12 cellular contexts compared by ENCODE assay signal in the genomic region with DNA sequence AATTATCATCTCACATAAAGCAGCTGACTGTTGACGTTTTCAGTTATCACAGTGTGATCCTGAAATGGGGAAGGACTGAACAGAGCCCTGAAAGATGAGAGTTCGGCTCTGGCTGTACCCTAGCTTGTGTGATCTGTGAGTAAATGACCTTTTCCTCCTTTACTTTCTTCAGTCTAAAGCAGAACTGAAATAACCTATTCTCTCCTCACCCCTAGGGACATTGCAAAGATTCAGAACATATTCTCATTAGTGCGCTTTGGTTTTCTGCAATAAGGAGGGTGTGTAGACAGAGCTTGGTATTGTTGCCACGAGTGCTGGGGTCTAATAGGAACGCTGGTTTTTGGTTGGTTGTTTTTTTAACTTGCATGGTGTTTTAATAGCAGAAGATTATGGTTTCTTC. TPM values are rescaled to one million over a fixed set of nuclear protein-coding genes. Genes with fewer than 3 reads are reported as not detected.
DNase-seq lines count a peak whose midpoint lies in the region; ATAC-seq and TF ChIP-seq lines count a peak whose summit lies in the region.
"Had no signal": no experiment of that assay in that cellular context is flagged by ENCODE, and none has a peak within 500 bp of the region (broad histone marks: within the 10 kb centered on the region; RNA-seq: fewer than 3 reads in every experiment).

No MANE protein-coding gene starts in this region.

- no peaks in the 10 kb centered on the region for H3K9me3 ChIP-seq in Peyer's patch

- peaks cover 2% of the 10 kb centered on the region for H3K36me3 Mint-ChIP-seq in osteocyte (ENCODE audit: unreplicated experiment)

- no peak overlapping the region for H3K4me3 Mint-ChIP-seq in osteocyte (ENCODE audit: unreplicated experiment)

- H3K27ac ChIP-seq in Peyer's patch = no peak overlapping the region
- H3K27ac ChIP-seq: HL-60 had no signal

- peak; percentile 67 for ATAC-seq in GM19025 (IDR thresholded peaks at IDR 0.05; ENCODE audit: low read depth, unreplicated experiment)
- peak; percentile 77 for ATAC-seq in HG02571 (IDR thresholded peaks at IDR 0.05; ENCODE audit: unreplicated experiment)
- peak; percentile 80 for ATAC-seq in HG03558 (IDR thresholded peaks at IDR 0.05; ENCODE audit: extremely low read depth, unreplicated experiment)
- ATAC-seq in HG02840 (IDR thresholded peaks at IDR 0.05; ENCODE audit: low FRiP score, unreplicated experiment) = no peak
- ATAC-seq: effector memory CD8-positive, alpha-beta T cell had no signal

- no peak overlapping the region for H3K27ac Mint-ChIP-seq in osteocyte (ENCODE audit: unreplicated experiment)
- H3K27ac Mint-ChIP-seq: effector memory CD8-positive, alpha-beta T cell had no signal

- H3K4me1 Mint-ChIP-seq in osteocyte (ENCODE audit: unreplicated experiment) = peaks cover 5% of the 10 kb centered on the region

- H3K4me3 ChIP-seq in GM12865 (ENCODE audit: low read depth, low read length) = peak overlapping the region; percentile 2
- no peak overlapping the region for H3K4me3 ChIP-seq in Peyer's patch

- H3K27me3 ChIP-seq in Peyer's patch = no peaks in the 10 kb centered on the region

- TF ChIP-seq CTCF in GM12865 (IDR thresholded peaks at IDR 0.05; ENCODE audit: insufficient read depth, low read depth, low read length, missing control alignments) = no peak
- no peak for TF ChIP-seq CTCF in Peyer's patch (IDR thresholded peaks at IDR 0.05)
- no peak for TF ChIP-seq CTCF in osteocyte (IDR thresholded peaks at IDR 0.05)

- H3K4me1 ChIP-seq in Peyer's patch = no peaks in the 10 kb centered on the region

- no peaks in the 10 kb centered on the region for H3K27me3 Mint-ChIP-seq in osteocyte (ENCODE audit: unreplicated experiment)
- H3K27me3 Mint-ChIP-seq: effector memory CD8-positive, alpha-beta T cell had no signal

- H3K36me3 ChIP-seq in Peyer's patch = no peaks in the 10 kb centered on the region

- no peaks in the 10 kb centered on the region for H3K9me3 Mint-ChIP-seq in osteocyte (ENCODE audit: unreplicated experiment)
- H3K9me3 Mint-ChIP-seq: effector memory CD8-positive, alpha-beta T cell had no signal

- TF ChIP-seq POLR2A in Peyer's patch (IDR thresholded peaks at IDR 0.05) = no peak

- peak; percentile 80 for DNase-seq in GM12865 (ENCODE audit: low read depth)
- no peak for DNase-seq in Peyer's patch
- DNase-seq in HCEC 1CT = no peak
- DNase-seq in osteocyte (ENCODE audit: extremely low spot score, unreplicated experiment) = no peak
- DNase-seq: AML-193; effector memory CD8-positive, alpha-beta T cell; T-helper 9 cell had no signal

RNA-seq across cellular contexts. Expression of gene FARS2, which starts 16.7 kb away (rescaled TPM):
- 10 to 100 TPM in 3 of 4 donors, 1 to 10 TPM in 1; 9.5 to 42.1 (median 17.1) TPM for total RNA-seq in Peyer's patch
- 13.2 and 17.4 TPM in 2 replicates for total RNA-seq in osteocyte

RNA-seq across cellular contexts. Expression of gene LYRM4, which starts 17.3 kb away (rescaled TPM):
- 10 to 100 TPM in 1 of 4 donors, 1 to 10 TPM in 3; 6.3 to 13.7 (median 7.8) TPM for total RNA-seq in Peyer's patch
- 27.1 and 28.8 TPM in 2 replicates for total RNA-seq in osteocyte
